Comparison of ENCODE assay signal across 29 cellular contexts in the genomic region with DNA sequence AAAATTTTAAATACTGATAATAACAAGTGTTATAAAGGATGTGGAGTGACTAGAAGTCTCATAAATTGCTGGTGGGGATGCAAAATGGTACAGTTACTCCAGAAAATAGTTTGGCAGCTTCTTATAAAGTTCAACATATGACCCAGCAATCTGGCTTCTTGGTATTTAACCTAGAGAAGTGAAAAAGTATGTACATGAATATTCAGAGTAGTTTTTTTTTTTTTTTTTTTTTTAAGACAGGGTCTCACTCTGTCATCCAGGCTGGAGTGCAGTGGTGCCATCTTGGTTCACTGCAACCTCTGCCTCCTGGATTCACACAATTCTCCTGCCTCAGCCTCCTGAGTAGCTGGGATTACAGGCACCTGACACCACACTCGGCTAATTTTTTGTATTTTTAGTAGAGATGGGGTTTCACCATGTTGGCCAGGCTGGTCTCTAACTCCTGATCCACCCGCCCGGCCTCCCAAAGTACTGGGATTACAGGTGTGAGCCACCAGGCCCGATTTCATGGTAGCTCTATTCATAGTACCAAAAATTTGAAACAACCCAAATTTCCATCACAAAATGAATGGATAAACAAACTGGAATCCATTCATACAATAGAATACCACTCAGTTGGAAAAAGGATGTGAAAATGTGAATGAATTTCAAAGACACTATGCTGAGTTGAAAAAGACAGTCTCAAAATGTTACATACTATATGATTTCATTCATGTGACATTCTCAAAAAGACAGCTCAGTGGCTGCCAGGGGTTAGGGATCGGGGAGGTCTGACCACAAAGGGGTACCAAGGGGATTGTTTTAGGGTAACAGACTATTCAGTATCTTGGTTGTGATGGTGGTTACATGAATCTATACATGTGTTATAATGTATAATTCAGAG. TPM values are rescaled to one million over a fixed set of nuclear protein-coding genes. Genes with fewer than 3 reads are reported as not detected.
DNase-seq lines count a peak whose midpoint lies in the region; ATAC-seq and TF ChIP-seq lines count a peak whose summit lies in the region.
"Had no signal": no experiment of that assay in that cellular context is flagged by ENCODE, and none has a peak within 500 bp of the region (broad histone marks: within the 10 kb centered on the region; RNA-seq: fewer than 3 reads in every experiment).

No MANE protein-coding gene starts in this region.

- CTCF ChIA-PET in activated CD8-positive, alpha-beta memory T cell treated with anti-CD3 and anti-CD28 coated beads, Interleukin-2, amount 10 ng/mL, durations not matched to agents 7 days and 5 days (lab: Charles Lee), result interaction anchor here (0.6 kb wide), 1 partner anchor 432 kb away, joined by 3 read pairs; no protein-coding TSS in a partner anchor

- H3K4me2 ChIP-seq in OCI-LY3 (ENCODE audit: low read length), result peak overlapping the region; percentile 40
- H3K4me2 ChIP-seq: BLaER1 had no signal

- H3K9me3 Mint-ChIP-seq in activated CD8-positive, alpha-beta memory T cell treated with anti-CD3 and anti-CD28 coated beads, Interleukin-2, amount 10 ng/mL, durations not matched to agents 7 days and 5 days (ENCODE audit: low read depth), result no peaks in the 10 kb centered on the region
- no peaks in the 10 kb centered on the region for H3K9me3 Mint-ChIP-seq in stimulated activated naive B cell treated with anti-CD40 and anti-IgM and Interleukin-4, amounts not matched to agents 10 μg/mL and 1 μg/mL and 100 μg/mL, for 72 hours
- H3K9me3 Mint-ChIP-seq: CD4-positive, alpha-beta memory T cell; CD8-positive, alpha-beta memory T cell had no signal

- intact Hi-C loops in aorta (cut with DNase I), result no loop called here

- peaks cover 8% of the 10 kb centered on the region for H3K36me3 Mint-ChIP-seq in activated CD8-positive, alpha-beta memory T cell treated with anti-CD3 and anti-CD28 coated beads, Interleukin-2, amount 10 ng/mL, durations not matched to agents 7 days and 5 days
- H3K36me3 Mint-ChIP-seq in stimulated activated naive B cell treated with anti-CD40 and anti-IgM and Interleukin-4, amounts not matched to agents 10 μg/mL and 1 μg/mL and 100 μg/mL, for 72 hours, result peaks cover 20 to 30% of the 10 kb centered on the region in 2 donors

- H3K27ac ChIP-seq in OCI-LY3 (ENCODE audit: low read length), result peak overlapping the region; percentile 49
- H3K27ac ChIP-seq in aorta (ENCODE audit: low read depth in 1 of 2, low read length in 2 of 2), result no peak overlapping the region
- H3K27ac ChIP-seq: BLaER1 had no signal

- no peak overlapping the region for H2AFZ ChIP-seq in OCI-LY3 (ENCODE audit: low read depth, low read length)

- no peaks in the 10 kb centered on the region for H3K79me2 ChIP-seq in OCI-LY3 (ENCODE audit: low read length)

- no peak for TF ChIP-seq CTCF in OCI-LY3 (IDR thresholded peaks at IDR 0.05; ENCODE audit: low read depth, low read length)

- H3K4me1 ChIP-seq in OCI-LY3 (ENCODE audit: low read length), result peaks cover 13% of the 10 kb centered on the region
- H3K4me1 ChIP-seq in aorta (ENCODE audit: control insufficient read depth in 1 of 2, insufficient read depth in 2 of 2, low read length in 2 of 2), result no peaks in the 10 kb centered on the region
- H3K4me1 ChIP-seq: BE2C had no signal

- peaks cover 2% of the 10 kb centered on the region for H3K27me3 Mint-ChIP-seq in activated CD8-positive, alpha-beta memory T cell treated with anti-CD3 and anti-CD28 coated beads, Interleukin-2, amount 10 ng/mL, durations not matched to agents 7 days and 5 days
- H3K27me3 Mint-ChIP-seq in stimulated activated naive B cell treated with anti-CD40 and anti-IgM and Interleukin-4, amounts not matched to agents 10 μg/mL and 1 μg/mL and 100 μg/mL, for 72 hours, result peaks cover 3% of the 10 kb centered on the region in 2 donors
- H3K27me3 Mint-ChIP-seq: CD4-positive, alpha-beta memory T cell had no signal

- H3K9me3 ChIP-seq in OCI-LY3 (ENCODE audit: insufficient read depth, low read length), result no peaks in the 10 kb centered on the region
- no peaks in the 10 kb centered on the region for H3K9me3 ChIP-seq in aorta (ENCODE audit: control insufficient read depth, low read length)
- H3K9me3 ChIP-seq: BE2C, BLaER1 had no signal

- H3K9ac ChIP-seq in OCI-LY3 (ENCODE audit: low read length), result no peak overlapping the region
- H3K9ac ChIP-seq: BLaER1 had no signal

- H3K27ac Mint-ChIP-seq in activated CD8-positive, alpha-beta memory T cell treated with anti-CD3 and anti-CD28 coated beads, Interleukin-2, amount 10 ng/mL, durations not matched to agents 7 days and 5 days, result no peak overlapping the region
- H3K27ac Mint-ChIP-seq in stimulated activated naive B cell treated with anti-CD40 and anti-IgM and Interleukin-4, amounts not matched to agents 10 μg/mL and 1 μg/mL and 100 μg/mL, for 72 hours, result no peak overlapping the region
- H3K27ac Mint-ChIP-seq: CD14-positive monocyte; CD4-positive, alpha-beta memory T cell; CD4-positive, CD25-positive, alpha-beta regulatory T cell; CD8-positive, alpha-beta memory T cell had no signal

- H3K4me3 Mint-ChIP-seq in activated CD8-positive, alpha-beta memory T cell treated with anti-CD3 and anti-CD28 coated beads, Interleukin-2, amount 10 ng/mL, durations not matched to agents 7 days and 5 days, result no peak overlapping the region
- no peak overlapping the region for H3K4me3 Mint-ChIP-seq in stimulated activated naive B cell treated with anti-CD40 and anti-IgM and Interleukin-4, amounts not matched to agents 10 μg/mL and 1 μg/mL and 100 μg/mL, for 72 hours
- H3K4me3 Mint-ChIP-seq: CD14-positive monocyte; CD4-positive, alpha-beta memory T cell; CD8-positive, alpha-beta memory T cell had no signal

- peak; percentile 23 for DNase-seq in activated CD8-positive, alpha-beta memory T cell treated with anti-CD3 and anti-CD28 coated beads, Interleukin-2, amount 50 U/mL, for 48 hours
- no peak for DNase-seq in activated CD8-positive, alpha-beta memory T cell treated with anti-CD3 and anti-CD28 coated beads, Interleukin-2, amount 10 ng/mL, durations not matched to agents 7 days and 5 days
- peak; percentile 49 for DNase-seq in mesenteric fat pad (ENCODE audit: low spot score)
- no peak for DNase-seq in stimulated activated naive B cell treated with anti-CD40 and anti-IgM and Interleukin-4, amounts not matched to agents 10 μg/mL and 1 μg/mL and 100 μg/mL, for 72 hours
- no peak for DNase-seq in aorta
- DNase-seq in NCI-H1092 treated with DMSO at 0.1 percent for 48 hours (lab: John Stamatoyannopoulos, UW), result no peak
- DNase-seq: 8988T; ACHN; BE2C; C1 segment of cervical spinal cord; CD4-positive, alpha-beta memory T cell; CD4-positive, CD25-positive, alpha-beta regulatory T cell; CD8-positive, alpha-beta memory T cell; COR-L47; DMS 273 treated with DMSO at 0.1 percent for 48 hours; DMS153; DMS53; DMS79; DND-41; EL; GDM1 had no signal

- peaks cover 6% of the 10 kb centered on the region for H3K36me3 ChIP-seq in OCI-LY3 (replicated peaks; ENCODE audit: low read depth, low read length)
- H3K36me3 ChIP-seq in aorta (ENCODE audit: control insufficient read depth in 1 of 2, insufficient read depth in 2 of 2, low read length in 1 of 2), result no peaks in the 10 kb centered on the region
- H3K36me3 ChIP-seq: BE2C had no signal

- 90 to 91% methylated on average over 5 of the region's 5 CpGs for WGBS in aorta, 2 donors

- H3K4me3 ChIP-seq in OCI-LY3 (ENCODE audit: low read length), result no peak overlapping the region
- H3K4me3 ChIP-seq in aorta (ENCODE audit: low read length in 2 of 2), result no peak overlapping the region
- H3K4me3 ChIP-seq: BLaER1, GM12878 had no signal

- no peaks in the 10 kb centered on the region for H3K4me1 Mint-ChIP-seq in activated CD8-positive, alpha-beta memory T cell treated with anti-CD3 and anti-CD28 coated beads, Interleukin-2, amount 10 ng/mL, durations not matched to agents 7 days and 5 days
- peaks cover 6 to 10% of the 10 kb centered on the region in 2 donors for H3K4me1 Mint-ChIP-seq in stimulated activated naive B cell treated with anti-CD40 and anti-IgM and Interleukin-4, amounts not matched to agents 10 μg/mL and 1 μg/mL and 100 μg/mL, for 72 hours
- H3K4me1 Mint-ChIP-seq: CD14-positive monocyte; CD4-positive, alpha-beta memory T cell; CD4-positive, CD25-positive, alpha-beta regulatory T cell; CD8-positive, alpha-beta memory T cell had no signal

- no peaks in the 10 kb centered on the region for H4K20me1 ChIP-seq in OCI-LY3 (ENCODE audit: insufficient read depth, low read length)

- H3K27me3 ChIP-seq in OCI-LY3 (ENCODE audit: low read depth, low read length) (no peaks in the 10 kb centered on the region), aorta (ENCODE audit: control insufficient read depth in 1 of 2, insufficient read depth in 2 of 2, low read length in 1 of 2) (no peaks in the 10 kb centered on the region)
- H3K27me3 ChIP-seq: BE2C, BLaER1 had no signal

- ATAC-seq in activated CD8-positive, alpha-beta memory T cell treated with anti-CD3 and anti-CD28 coated beads, Interleukin-2, amount 10 ng/mL, durations not matched to agents 7 days and 5 days, result no peak
- ATAC-seq in stimulated activated naive B cell treated with anti-CD40 and anti-IgM and Interleukin-4, amounts not matched to agents 10 μg/mL and 1 μg/mL and 100 μg/mL, for 72 hours (replicated peaks), result peak; percentile 63 to 69
- no peak for ATAC-seq in aorta (ENCODE audit: low FRiP score)
- ATAC-seq: GM12878 had no signal

RNA-seq across cellular contexts. Expression of a gene that starts 14.4 kb away (rescaled TPM):
- total RNA-seq in activated CD8-positive, alpha-beta memory T cell treated with anti-CD3 and anti-CD28 coated beads, Interleukin-2, amount 10 ng/mL, durations not matched to agents 7 days and 5 days, result 10 to 100 TPM; 25.4 to 38.0 TPM
- total RNA-seq in mesenteric fat pad, result 29.0 TPM
- total RNA-seq in aorta, result 10 to 100 TPM in 1 of 2 donors, 1 to 10 TPM in 1; 9.3 to 11.4 TPM
- 10 to 100 TPM in 1 of 2 donors, 1 to 10 TPM in 1; 5.0 to 11.0 TPM for polyA plus RNA-seq in aorta

RNA-seq across cellular contexts. Expression of a gene that starts 14.8 kb away (rescaled TPM):
- 10 to 100 TPM; 15.8 to 19.0 TPM for total RNA-seq in activated CD8-positive, alpha-beta memory T cell treated with anti-CD3 and anti-CD28 coated beads, Interleukin-2, amount 10 ng/mL, durations not matched to agents 7 days and 5 days
- 19.7 TPM for total RNA-seq in mesenteric fat pad
- 10 to 100 TPM; 11.6 to 18.1 TPM for total RNA-seq in aorta
- 10 to 100 TPM; 11.0 to 35.0 TPM for polyA plus RNA-seq in aorta

RNA-seq across cellular contexts. Expression of a gene that starts 24.2 kb away (rescaled TPM):
- total RNA-seq in activated CD8-positive, alpha-beta memory T cell treated with anti-CD3 and anti-CD28 coated beads, Interleukin-2, amount 10 ng/mL, durations not matched to agents 7 days and 5 days, result not detected
- not detected for total RNA-seq in mesenteric fat pad
- total RNA-seq in aorta, result not detected
- polyA plus RNA-seq in aorta, result not detected
- total RNA-seq: A673; CD4-positive, alpha-beta memory T cell; CD4-positive, CD25-positive, alpha-beta regulatory T cell; CD8-positive, alpha-beta memory T cell; Daoy; G401; GM12878 had no signal
- polyA plus RNA-seq: AG04450; CD14-positive monocyte; CD4-positive, alpha-beta memory T cell; CD4-positive, CD25-positive, alpha-beta regulatory T cell; CD8-positive, alpha-beta memory T cell; GM12878 had no signal

RNA-seq across cellular contexts. Expression of a gene that starts 27.8 kb away (rescaled TPM):
- total RNA-seq in activated CD8-positive, alpha-beta memory T cell treated with anti-CD3 and anti-CD28 coated beads, Interleukin-2, amount 10 ng/mL, durations not matched to agents 7 days and 5 days, result not detected
- total RNA-seq in mesenteric fat pad, result not detected
- not detected for total RNA-seq in aorta
- under 1 TPM in 1 of 2 donors, not detected in 1; 0.15 TPM for polyA plus RNA-seq in aorta
- total RNA-seq: A673; CD4-positive, alpha-beta memory T cell; CD4-positive, CD25-positive, alpha-beta regulatory T cell; CD8-positive, alpha-beta memory T cell; Daoy; G401; GM12878 had no signal
- polyA plus RNA-seq: AG04450; CD14-positive monocyte; CD4-positive, alpha-beta memory T cell; CD8-positive, alpha-beta memory T cell; GM12878 had no signal

RNA-seq across cellular contexts. Expression of a gene that starts 39.9 kb away (rescaled TPM):
- total RNA-seq in activated CD8-positive, alpha-beta memory T cell treated with anti-CD3 and anti-CD28 coated beads, Interleukin-2, amount 10 ng/mL, durations not matched to agents 7 days and 5 days, result 10 to 100 TPM; 11.4 to 21.1 TPM
- 27.4 TPM for total RNA-seq in mesenteric fat pad
- 10 to 100 TPM; 58.1 to 63.7 TPM for total RNA-seq in aorta
- polyA plus RNA-seq in aorta, result 100 to 1,000 TPM in 1 of 2 donors, 10 to 100 TPM in 1; 29.4 to 124 TPM

Comparison
In these comparisons a context has a peak if more than half of its experiments do, and no peak if none do; other contexts are left out.
1. DNase-seq: peak in activated CD8-positive, alpha-beta memory T cell treated with anti-CD3 and anti-CD28 coated beads, Interleukin-2, amount 50 U/mL, for 48 hours (single experiment) and mesenteric fat pad (single experiment); none in activated CD8-positive, alpha-beta memory T cell treated with anti-CD3 and anti-CD28 coated beads, Interleukin-2, amount 10 ng/mL, durations not matched to agents 7 days and 5 days (single experiment), stimulated activated naive B cell treated with anti-CD40 and anti-IgM and Interleukin-4, amounts not matched to agents 10 μg/mL and 1 μg/mL and 100 μg/mL, for 72 hours (single experiment), aorta (0 of 2) and NCI-H1092 treated with DMSO at 0.1 percent for 48 hours (single experiment).
2. ATAC-seq: peak in stimulated activated naive B cell treated with anti-CD40 and anti-IgM and Interleukin-4, amounts not matched to agents 10 μg/mL and 1 μg/mL and 100 μg/mL, for 72 hours (2 of 2); none in activated CD8-positive, alpha-beta memory T cell treated with anti-CD3 and anti-CD28 coated beads, Interleukin-2, amount 10 ng/mL, durations not matched to agents 7 days and 5 days (single experiment) and aorta (single experiment).